ENCODE assay signal across 1 cellular context in genomic region chr1:155297431-155297830, GRCh38.
TF ChIP-seq lines count a peak whose summit lies in the region.

No MANE protein-coding gene starts in this region.

TF ChIP-seq in GM12878, 131 proteins besides CTCF, POLR2A, EP300 and RAD21:
- no peak for TF ChIP-seq CHD1 (IDR thresholded peaks at IDR 0.05; ENCODE audit: low read depth, low read length)
- TF ChIP-seq MEF2B (IDR thresholded peaks at IDR 0.05; ENCODE audit: partially characterized antibody, poor library complexity, severe bottlenecking) = no peak
- no peak for TF ChIP-seq FOXK2 (IDR thresholded peaks at IDR 0.05)
- TF ChIP-seq, protein P1, sequence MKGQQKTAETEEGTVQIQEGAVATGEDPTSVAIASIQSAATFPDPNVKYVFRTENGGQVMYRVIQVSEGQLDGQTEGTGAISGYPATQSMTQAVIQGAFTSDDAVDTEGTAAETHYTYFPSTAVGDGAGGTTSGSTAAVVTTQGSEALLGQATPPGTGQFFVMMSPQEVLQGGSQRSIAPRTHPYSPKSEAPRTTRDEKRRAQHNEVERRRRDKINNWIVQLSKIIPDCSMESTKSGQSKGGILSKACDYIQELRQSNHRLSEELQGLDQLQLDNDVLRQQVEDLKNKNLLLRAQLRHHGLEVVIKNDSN (IDR thresholded peaks at IDR 0.05; ENCODE audit: borderline replicate concordance, extremely low read length, insufficient read depth, low read depth, low read length) = no peak
- no peak for TF ChIP-seq CHD4 (IDR thresholded peaks at IDR 0.05)
- TF ChIP-seq, protein P2, sequence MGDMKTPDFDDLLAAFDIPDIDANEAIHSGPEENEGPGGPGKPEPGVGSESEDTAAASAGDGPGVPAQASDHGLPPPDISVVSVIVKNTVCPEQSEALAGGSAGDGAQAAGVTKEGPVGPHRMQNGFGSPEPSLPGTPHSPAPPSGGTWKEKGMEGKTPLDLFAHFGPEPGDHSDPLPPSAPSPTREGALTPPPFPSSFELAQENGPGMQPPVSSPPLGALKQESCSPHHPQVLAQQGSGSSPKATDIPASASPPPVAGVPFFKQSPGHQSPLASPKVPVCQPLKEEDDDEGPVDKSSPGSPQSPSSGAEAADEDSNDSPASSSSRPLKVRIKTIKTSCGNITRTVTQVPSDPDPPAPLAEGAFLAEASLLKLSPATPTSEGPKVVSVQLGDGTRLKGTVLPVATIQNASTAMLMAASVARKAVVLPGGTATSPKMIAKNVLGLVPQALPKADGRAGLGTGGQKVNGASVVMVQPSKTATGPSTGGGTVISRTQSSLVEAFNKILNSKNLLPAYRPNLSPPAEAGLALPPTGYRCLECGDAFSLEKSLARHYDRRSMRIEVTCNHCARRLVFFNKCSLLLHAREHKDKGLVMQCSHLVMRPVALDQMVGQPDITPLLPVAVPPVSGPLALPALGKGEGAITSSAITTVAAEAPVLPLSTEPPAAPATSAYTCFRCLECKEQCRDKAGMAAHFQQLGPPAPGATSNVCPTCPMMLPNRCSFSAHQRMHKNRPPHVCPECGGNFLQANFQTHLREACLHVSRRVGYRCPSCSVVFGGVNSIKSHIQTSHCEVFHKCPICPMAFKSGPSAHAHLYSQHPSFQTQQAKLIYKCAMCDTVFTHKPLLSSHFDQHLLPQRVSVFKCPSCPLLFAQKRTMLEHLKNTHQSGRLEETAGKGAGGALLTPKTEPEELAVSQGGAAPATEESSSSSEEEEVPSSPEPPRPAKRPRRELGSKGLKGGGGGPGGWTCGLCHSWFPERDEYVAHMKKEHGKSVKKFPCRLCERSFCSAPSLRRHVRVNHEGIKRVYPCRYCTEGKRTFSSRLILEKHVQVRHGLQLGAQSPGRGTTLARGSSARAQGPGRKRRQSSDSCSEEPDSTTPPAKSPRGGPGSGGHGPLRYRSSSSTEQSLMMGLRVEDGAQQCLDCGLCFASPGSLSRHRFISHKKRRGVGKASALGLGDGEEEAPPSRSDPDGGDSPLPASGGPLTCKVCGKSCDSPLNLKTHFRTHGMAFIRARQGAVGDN (IDR thresholded peaks at IDR 0.05) = no peak
- TF ChIP-seq, protein P3, sequence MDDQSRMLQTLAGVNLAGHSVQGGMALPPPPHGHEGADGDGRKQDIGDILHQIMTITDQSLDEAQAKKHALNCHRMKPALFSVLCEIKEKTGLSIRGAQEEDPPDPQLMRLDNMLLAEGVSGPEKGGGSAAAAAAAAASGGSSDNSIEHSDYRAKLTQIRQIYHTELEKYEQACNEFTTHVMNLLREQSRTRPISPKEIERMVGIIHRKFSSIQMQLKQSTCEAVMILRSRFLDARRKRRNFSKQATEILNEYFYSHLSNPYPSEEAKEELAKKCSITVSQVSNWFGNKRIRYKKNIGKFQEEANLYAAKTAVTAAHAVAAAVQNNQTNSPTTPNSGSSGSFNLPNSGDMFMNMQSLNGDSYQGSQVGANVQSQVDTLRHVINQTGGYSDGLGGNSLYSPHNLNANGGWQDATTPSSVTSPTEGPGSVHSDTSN (IDR thresholded peaks at IDR 0.05; ENCODE audit: insufficient replicate concordance, low read depth, low read length) = no peak
- TF ChIP-seq SUZ12 (IDR thresholded peaks at IDR 0.05; ENCODE audit: unreplicated experiment) = no peak
- TF ChIP-seq BACH1 (IDR thresholded peaks at IDR 0.05; ENCODE audit: borderline replicate concordance) = no peak
- no peak for TF ChIP-seq NR2C1 (IDR thresholded peaks at IDR 0.05)
- no peak for TF ChIP-seq MEF2A (IDR thresholded peaks at IDR 0.05; ENCODE audit: insufficient read depth, low read depth, low read length)
- TF ChIP-seq SIN3A (IDR thresholded peaks at IDR 0.05; ENCODE audit: low read depth, low read length) = no peak
- TF ChIP-seq JUND (IDR thresholded peaks at IDR 0.05; ENCODE audit: low read depth, low read length) = no peak
- TF ChIP-seq EGR1 (IDR thresholded peaks at IDR 0.05; ENCODE audit: borderline replicate concordance in 1 of 2, low read depth in 2 of 2, low read length in 2 of 2) = no peak
- TF ChIP-seq YBX1 (IDR thresholded peaks at IDR 0.05) = no peak
- no peak for TF ChIP-seq FOS (IDR thresholded peaks at IDR 0.05; ENCODE audit: borderline replicate concordance, extremely low read depth, insufficient read length)
- TF ChIP-seq, protein P4, sequence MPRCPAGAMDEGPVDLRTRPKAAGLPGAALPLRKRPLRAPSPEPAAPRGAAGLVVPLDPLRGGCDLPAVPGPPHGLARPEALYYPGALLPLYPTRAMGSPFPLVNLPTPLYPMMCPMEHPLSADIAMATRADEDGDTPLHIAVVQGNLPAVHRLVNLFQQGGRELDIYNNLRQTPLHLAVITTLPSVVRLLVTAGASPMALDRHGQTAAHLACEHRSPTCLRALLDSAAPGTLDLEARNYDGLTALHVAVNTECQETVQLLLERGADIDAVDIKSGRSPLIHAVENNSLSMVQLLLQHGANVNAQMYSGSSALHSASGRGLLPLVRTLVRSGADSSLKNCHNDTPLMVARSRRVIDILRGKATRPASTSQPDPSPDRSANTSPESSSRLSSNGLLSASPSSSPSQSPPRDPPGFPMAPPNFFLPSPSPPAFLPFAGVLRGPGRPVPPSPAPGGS (IDR thresholded peaks at IDR 0.05; ENCODE audit: borderline replicate concordance, insufficient read depth, low read depth, low read length, poor library complexity, severe bottlenecking) = no peak
- no peak for TF ChIP-seq POLR2AphosphoS2 (IDR thresholded peaks at IDR 0.05; ENCODE audit: low read depth, low read length)
